9 cellular contexts compared by ENCODE assay signal in genomic region chr1:21933397-21934248, GRCh38. TPM values are rescaled to one million over a fixed set of nuclear protein-coding genes. Genes with fewer than 3 reads are reported as not detected.
A peak's percentile ranks its signal among the peaks of the same experiment; 100 is the strongest.
DNase-seq lines count a peak whose midpoint lies in the region; ATAC-seq, FAIRE-seq and TF ChIP-seq lines count a peak whose summit lies in the region.
"Had no signal": no experiment of that assay in that cellular context is flagged by ENCODE, and none has a peak within 500 bp of the region (broad histone marks: within the 10 kb centered on the region; RNA-seq: fewer than 3 reads in every experiment).

No MANE protein-coding gene starts in this region.

- FAIRE-seq in small intestine (lab: Jason Lieb, UNC), result no peak

- no peak for ATAC-seq in GM19035 (IDR thresholded peaks at IDR 0.05; ENCODE audit: unreplicated experiment)

- TF ChIP-seq EP300 in Ishikawa (IDR thresholded peaks at IDR 0.05; ENCODE audit: borderline replicate concordance), result peak; percentile 65; the same call in 1 of the 2 replicates

- H3K27me3 ChIP-seq in spleen (replicated peaks in 1 of 7), result peaks cover 0 to 23% (median 0%) of the 10 kb centered on the region in 7 donors
- no peaks in the 10 kb centered on the region for H3K27me3 ChIP-seq in small intestine (ENCODE audit: control insufficient read depth in 2 of 2, insufficient read depth in 2 of 2, low read length in 2 of 2)

- TF ChIP-seq RAD21 in Ishikawa (IDR thresholded peaks at IDR 0.05; ENCODE audit: low read depth), result no peak

- peak overlapping the region; percentile 85 for H3K27ac ChIP-seq in VCaP
- H3K27ac ChIP-seq in spleen, result peak overlapping the region in 7 of 8 donors; percentile 12 to 81 (median 63)
- peak overlapping the region in 1 of 2 donors; percentile 77 for H3K27ac ChIP-seq in small intestine (ENCODE audit: low read depth in 1 of 2, low read length in 1 of 2)

- no peak overlapping the region for H3K4me3 Mint-ChIP-seq in activated CD4-positive, alpha-beta memory T cell treated with anti-CD3 and anti-CD28 coated beads, Interleukin-2, amount 10 ng/mL, durations not matched to agents 7 days and 5 days

- CTCF ChIA-PET in activated CD4-positive, alpha-beta memory T cell treated with anti-CD3 and anti-CD28 coated beads, Interleukin-2, amount 10 ng/mL, durations not matched to agents 7 days and 5 days (lab: Charles Lee), result no interaction called here

- POLR2A ChIA-PET in activated CD4-positive, alpha-beta memory T cell treated with anti-CD3 and anti-CD28 coated beads, Interleukin-2, amount 10 ng/mL, durations not matched to agents 7 days and 5 days (lab: Charles Lee), result no interaction called here

- TF ChIP-seq POLR2A in spleen (IDR thresholded peaks at IDR 0.05), result no peak

- H3K36me3 ChIP-seq in spleen (no peaks in the 10 kb centered on the region), small intestine (ENCODE audit: control insufficient read depth in 2 of 2, insufficient read depth in 2 of 2, low read length in 2 of 2) (no peaks in the 10 kb centered on the region)

- intact Hi-C loops in spleen (cut with DNase I; ENCODE audit: low total_unique reads), result no loop called here

- H3K4me1 ChIP-seq in spleen, result peaks cover 12 to 86% (median 57%) of the 10 kb centered on the region in 6 donors
- peaks cover 2 to 6% of the 10 kb centered on the region in 2 donors for H3K4me1 ChIP-seq in small intestine (ENCODE audit: control insufficient read depth in 2 of 2, insufficient read depth in 1 of 2, low read depth in 1 of 2, low read length in 1 of 2)

- no peaks in the 10 kb centered on the region for H3K9me3 ChIP-seq in spleen
- no peaks in the 10 kb centered on the region for H3K9me3 ChIP-seq in small intestine (ENCODE audit: control insufficient read depth, low read depth)

- H3K9me3 Mint-ChIP-seq in activated CD4-positive, alpha-beta memory T cell treated with anti-CD3 and anti-CD28 coated beads, Interleukin-2, amount 10 ng/mL, durations not matched to agents 7 days and 5 days, result no peaks in the 10 kb centered on the region

- no peak overlapping the region for H3K27ac Mint-ChIP-seq in activated CD4-positive, alpha-beta memory T cell treated with anti-CD3 and anti-CD28 coated beads, Interleukin-2, amount 10 ng/mL, durations not matched to agents 7 days and 5 days

- peaks cover 6% of the 10 kb centered on the region for H3K4me1 Mint-ChIP-seq in activated CD4-positive, alpha-beta memory T cell treated with anti-CD3 and anti-CD28 coated beads, Interleukin-2, amount 10 ng/mL, durations not matched to agents 7 days and 5 days

- WGBS in spleen, 5 donors, result 24 to 40% (median 37%) methylated on average over 15 to 19 of the region's 19 CpGs
- WGBS in small intestine, 3 donors, result 28 to 36% (median 36%) methylated on average over 18 to 19 of the region's 19 CpGs

- peak; percentile 63 for DNase-seq in iPS DF 19.7 (ENCODE audit: low read depth, low spot score)
- DNase-seq in spleen, result no peak
- DNase-seq in dedifferentiated amniotic fluid mesenchymal stem cell (ENCODE audit: extremely low spot score), result no peak
- DNase-seq in small intestine, result no peak
- no peak for DNase-seq in activated CD4-positive, alpha-beta memory T cell treated with anti-CD3 and anti-CD28 coated beads, Interleukin-2, amount 10 ng/mL, durations not matched to agents 7 days and 5 days
- DNase-seq: stimulated activated CD4-positive, alpha-beta T cell treated with anti-CD3 and anti-CD28 coated beads, Interleukin-15, amount 100 ng/mL, for 24 hours had no signal

- TF ChIP-seq CTCF in VCaP (conservative IDR thresholded peaks at IDR 0.05) (no peak), spleen (IDR thresholded peaks at IDR 0.05 in 8 of 11, conservative IDR thresholded peaks at IDR 0.05 in 3 of 11) (no peak)

- H3K27me3 Mint-ChIP-seq in activated CD4-positive, alpha-beta memory T cell treated with anti-CD3 and anti-CD28 coated beads, Interleukin-2, amount 10 ng/mL, durations not matched to agents 7 days and 5 days, result peaks cover 21% of the 10 kb centered on the region

- H3K36me3 Mint-ChIP-seq in activated CD4-positive, alpha-beta memory T cell treated with anti-CD3 and anti-CD28 coated beads, Interleukin-2, amount 10 ng/mL, durations not matched to agents 7 days and 5 days (ENCODE audit: low read depth), result no peaks in the 10 kb centered on the region

- H3K4me3 ChIP-seq in spleen (peak overlapping the region in 4 of 8 donors; percentile 16 to 81 (median 64)), small intestine (ENCODE audit: low read depth in 1 of 2, low read length in 2 of 2) (no peak overlapping the region)

TF ChIP-seq in Ishikawa, 13 proteins besides CTCF, POLR2A, EP300 and RAD21:
- TF ChIP-seq TAF1 (IDR thresholded peaks at IDR 0.05; ENCODE audit: low read depth) (no peak), NFIC (IDR thresholded peaks at IDR 0.05) (peak; percentile 76), USF1 (IDR thresholded peaks at IDR 0.05) (peak; percentile 92), EGR1 (IDR thresholded peaks at IDR 0.05) (no peak), YY1 (IDR thresholded peaks at IDR 0.05; ENCODE audit: low read depth) (no peak), CEBPB (IDR thresholded peaks at IDR 0.05) (no peak), CREB1 (IDR thresholded peaks at IDR 0.05; ENCODE audit: low read depth) (no peak), REST (IDR thresholded peaks at IDR 0.05; ENCODE audit: low read depth) (no peak), MAX (IDR thresholded peaks at IDR 0.05) (peak; percentile 55), FOXM1 (IDR thresholded peaks at IDR 0.05; ENCODE audit: borderline replicate concordance, low read depth) (no peak), ZBTB7A (IDR thresholded peaks at IDR 0.05; ENCODE audit: low read depth) (no peak), TCF12 (IDR thresholded peaks at IDR 0.05; ENCODE audit: low read depth) (peak; percentile 85), TEAD4 (IDR thresholded peaks at IDR 0.05) (peak; percentile 29; the same call in 1 of the 2 replicates)

RNA-seq across cellular contexts. Expression of gene HSPG2, which starts 3.5 kb away (rescaled TPM):
- total RNA-seq in spleen, result 100 to 1,000 TPM in 6 of 7 donors, 10 to 100 TPM in 1; 69.7 to 395 (median 178) TPM
- polyA plus RNA-seq in spleen (10 to 100 TPM; 14.4 to 63.5 (median 15.0) TPM), small intestine (10 to 100 TPM in 2 of 3 donors, 1 to 10 TPM in 1; 3.6 to 82.3 (median 15.1) TPM)
- total RNA-seq in activated CD4-positive, alpha-beta memory T cell treated with anti-CD3 and anti-CD28 coated beads, Interleukin-2, amount 10 ng/mL, durations not matched to agents 7 days and 5 days, result 1 to 10 TPM; 1.0 to 1.2 TPM

RNA-seq across cellular contexts. Expression of gene CELA3B, which starts 43.2 kb away (rescaled TPM):
- total RNA-seq in spleen, result 1 to 10 TPM in 2 of 7 donors, under 1 TPM in 1, not detected in 4; 0.60 to 1.8 (median 1.3) TPM
- polyA plus RNA-seq in spleen (under 1 TPM; 0.08 to 0.38 (median 0.24) TPM), small intestine (10 to 100 TPM in 1 of 3 donors, 1 to 10 TPM in 1, under 1 TPM in 1; 0.27 to 11.4 (median 4.1) TPM)
- total RNA-seq in activated CD4-positive, alpha-beta memory T cell treated with anti-CD3 and anti-CD28 coated beads, Interleukin-2, amount 10 ng/mL, durations not matched to agents 7 days and 5 days, result not detected

Comparison
In these comparisons a context has a peak if more than half of its experiments do, and no peak if none do; other contexts are left out.
1. RNA of gene HSPG2, which starts 3.5 kb away (total RNA-seq): 69.7 to 395 TPM in spleen; 1.0 to 1.2 TPM in activated CD4-positive, alpha-beta memory T cell treated with anti-CD3 and anti-CD28 coated beads, Interleukin-2, amount 10 ng/mL, durations not matched to agents 7 days and 5 days; every median in the first group is over 10 times any median in the second.